In genomic region chr1:192489748-192490147, GRCh38 we compare ENCODE assay signal across 9 cellular contexts.
DNase-seq lines count a peak whose midpoint lies in the region; ATAC-seq, FAIRE-seq and TF ChIP-seq lines count a peak whose summit lies in the region.
"Had no signal": no experiment of that assay in that cellular context is flagged by ENCODE, and none has a peak within 500 bp of the region (broad histone marks: within the 10 kb centered on the region; RNA-seq: fewer than 3 reads in every experiment).

No MANE protein-coding gene starts in this region.

- 17% methylated on average over 2 of the region's 2 CpGs for WGBS in prostate gland

- H3K27ac ChIP-seq in prostate gland, result peak overlapping the region; percentile 42 to 64
- H3K27ac ChIP-seq: parathyroid adenoma had no signal

- no peak for TF ChIP-seq POLR2A in prostate gland (IDR thresholded peaks at IDR 0.05)

- H3K36me3 ChIP-seq in prostate gland, result no peaks in the 10 kb centered on the region

- no peaks in the 10 kb centered on the region for H3K9me3 ChIP-seq in prostate gland

- no peaks in the 10 kb centered on the region for H3K27me3 ChIP-seq in prostate gland (replicated peaks; ENCODE audit: insufficient read depth)

- FAIRE-seq in frontal cortex (lab: Jason Lieb, UNC), result no peak

- DNase-seq in DMS153 (lab: John Stamatoyannopoulos, UW) (peak; percentile 96), KBM-7 (peak; percentile 40), fibroblast of the conjunctiva (ENCODE audit: low read depth) (peak; percentile 93), prostate gland (ENCODE audit: low spot score) (peak; percentile 33), frontal cortex (ENCODE audit: low spot score in 2 of 2) (no peak), NCI-H1436 (lab: John Stamatoyannopoulos, UW) (no peak)

- intact Hi-C loops in prostate gland (cut with DNase I), result loop anchor here (10.0 kb wide), 1 partner anchor 425 kb away; no protein-coding TSS in a partner anchor

- in situ Hi-C loops in KBM-7 (cut with MboI; ENCODE audit: low pct_unique_long_range_greater_than_20kb, low sequenced_read_pairs), result loop anchor here (25.0 kb wide), 1 partner anchor 523 kb away; no protein-coding TSS in a partner anchor

- H3K4me3 ChIP-seq in prostate gland, result no peak overlapping the region

- peaks cover 5% of the 10 kb centered on the region for H3K4me1 ChIP-seq in prostate gland (replicated peaks)
- H3K4me1 ChIP-seq: parathyroid adenoma had no signal

- no peak for TF ChIP-seq CTCF in prostate gland (IDR thresholded peaks at IDR 0.05)

- ATAC-seq in GM21367 (IDR thresholded peaks at IDR 0.05; ENCODE audit: unreplicated experiment) (peak; percentile 71), SK-N-SH treated with all-trans-retinoic acid at 6 μM for 48 hours (peak; percentile 93)

TF ChIP-seq in SK-N-SH treated with all-trans-retinoic acid at 6 μM for 48 hours, 23 proteins besides CTCF, POLR2A, EP300 and RAD21:
- TF ChIP-seq CREB5 (CRISPR knock-in tag; IDR thresholded peaks at IDR 0.05; ENCODE audit: low read depth) (no peak), ISL1 (CRISPR knock-in tag; IDR thresholded peaks at IDR 0.05) (no peak), ARNTL (CRISPR knock-in tag; IDR thresholded peaks at IDR 0.05; ENCODE audit: borderline replicate concordance, low read depth) (no peak), ZFP30 (CRISPR knock-in tag; IDR thresholded peaks at IDR 0.05) (no peak), OSR1 (CRISPR knock-in tag; IDR thresholded peaks at IDR 0.05) (no peak), ZNF565 (CRISPR knock-in tag; conservative IDR thresholded peaks at IDR 0.05; ENCODE audit: low read depth) (no peak), TSHZ2 (CRISPR knock-in tag; IDR thresholded peaks at IDR 0.05) (no peak), TOX (CRISPR knock-in tag; IDR thresholded peaks at IDR 0.05; ENCODE audit: borderline replicate concordance) (peak; percentile 43; the same call in 1 of the 2 replicates), ZC3H10 (CRISPR knock-in tag; IDR thresholded peaks at IDR 0.05) (no peak; the same call in 1 of the 2 replicates), ESRRG (CRISPR knock-in tag; IDR thresholded peaks at IDR 0.05) (no peak), ZFP3 (CRISPR knock-in tag; IDR thresholded peaks at IDR 0.05) (no peak), CSRNP3 (CRISPR knock-in tag; IDR thresholded peaks at IDR 0.05) (no peak), BACH2 (CRISPR knock-in tag; IDR thresholded peaks at IDR 0.05; ENCODE audit: borderline replicate concordance) (no peak), POU6F1 (CRISPR knock-in tag; IDR thresholded peaks at IDR 0.05; ENCODE audit: borderline replicate concordance, low read depth) (0 out of 2 replicates have a peak, but pooled peaks have one; percentile 15), SNAI2 (CRISPR knock-in tag; IDR thresholded peaks at IDR 0.05) (no peak), GLIS3 (CRISPR knock-in tag; IDR thresholded peaks at IDR 0.05) (no peak), ZNF8 (CRISPR knock-in tag; IDR thresholded peaks at IDR 0.05) (no peak), RARB (CRISPR knock-in tag; IDR thresholded peaks at IDR 0.05) (peak; percentile 67; the same call in 1 of the 2 replicates), PATZ1 (CRISPR knock-in tag; IDR thresholded peaks at IDR 0.05; ENCODE audit: borderline replicate concordance) (no peak), ZNF70 (CRISPR knock-in tag; IDR thresholded peaks at IDR 0.05) (no peak), CSDC2 (CRISPR knock-in tag; IDR thresholded peaks at IDR 0.05) (no peak), TCF4 (CRISPR knock-in tag; IDR thresholded peaks at IDR 0.05; ENCODE audit: borderline replicate concordance) (no peak), PPARA (CRISPR knock-in tag; IDR thresholded peaks at IDR 0.05; ENCODE audit: borderline replicate concordance) (no peak)

Comparison
In these comparisons a context has a peak if more than half of its experiments do, and no peak if none do; other contexts are left out.
1. DNase-seq: peak in DMS153 (single experiment), KBM-7 (single experiment), fibroblast of the conjunctiva (single experiment) and prostate gland (single experiment); none in frontal cortex (0 of 2) and NCI-H1436 (single experiment).